In the genomic region with DNA sequence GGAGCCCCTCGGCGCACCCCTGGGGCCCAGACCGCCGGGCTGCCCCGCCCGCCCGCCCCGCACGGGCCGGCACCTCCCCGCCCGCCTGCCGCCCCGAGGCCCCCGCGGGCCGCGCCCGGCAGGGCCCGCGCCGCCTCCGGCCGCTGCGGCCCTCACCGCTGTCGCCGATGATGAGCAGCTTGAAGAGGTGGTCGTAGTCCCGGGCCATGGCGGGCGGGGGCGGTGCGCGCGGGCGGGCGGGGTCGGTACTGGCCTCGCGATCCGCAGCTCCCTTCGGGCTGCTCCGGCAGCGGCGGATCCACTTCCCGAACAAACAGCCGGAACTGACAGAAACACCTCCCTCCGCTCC, we compare ENCODE assay signal across 8 cellular contexts.
DNase-seq lines count a peak whose midpoint lies in the region; ATAC-seq lines count a peak whose summit lies in the region.

A gene (minus strand): TSS at position 311 of the 349 bp plus-strand sequence. CDS start 103 bp downstream, at position 208.

- H3K4me1 Mint-ChIP-seq in stimulated activated memory B cell treated with anti-CD40 and anti-IgM and Interleukin-4, amounts not matched to agents 10 μg/mL and 1 μg/mL and 100 μg/mL, for 72 hours, result peaks cover 82% of the 10 kb centered on the region

- peaks cover 41% of the 10 kb centered on the region for H3K36me3 Mint-ChIP-seq in stimulated activated memory B cell treated with anti-CD40 and anti-IgM and Interleukin-4, amounts not matched to agents 10 μg/mL and 1 μg/mL and 100 μg/mL, for 72 hours

- H3K4me1 ChIP-seq in ACC112 (ENCODE audit: control insufficient read depth, insufficient read depth, low read length, unreplicated experiment), result peaks cover 32% of the 10 kb centered on the region

- no peaks in the 10 kb centered on the region for H3K9me3 Mint-ChIP-seq in stimulated activated memory B cell treated with anti-CD40 and anti-IgM and Interleukin-4, amounts not matched to agents 10 μg/mL and 1 μg/mL and 100 μg/mL, for 72 hours

- peak within 1 kb of the TSS; percentile 46 for H3K27ac Mint-ChIP-seq in stimulated activated memory B cell treated with anti-CD40 and anti-IgM and Interleukin-4, amounts not matched to agents 10 μg/mL and 1 μg/mL and 100 μg/mL, for 72 hours

- H3K27me3 ChIP-seq in ACC112 (ENCODE audit: insufficient read depth, low read length), result no peaks in the 10 kb centered on the region

- peak; percentile 2 for ATAC-seq in HG02763 (IDR thresholded peaks at IDR 0.05; ENCODE audit: unreplicated experiment)
- ATAC-seq in stimulated activated memory B cell treated with anti-CD40 and anti-IgM and Interleukin-4, amounts not matched to agents 10 μg/mL and 1 μg/mL and 100 μg/mL, for 72 hours, result no peak

- no peak for DNase-seq in NCI-H2107 (lab: John Stamatoyannopoulos, UW)
- DNase-seq in hepatic stellate cell (ENCODE audit: low spot score), result no peak
- DNase-seq in NCI-H2029 (lab: John Stamatoyannopoulos, UW), result no peak

- H3K4me3 Mint-ChIP-seq in stimulated activated memory B cell treated with anti-CD40 and anti-IgM and Interleukin-4, amounts not matched to agents 10 μg/mL and 1 μg/mL and 100 μg/mL, for 72 hours, result peak within 1 kb of the TSS; percentile 96

- H3K36me3 ChIP-seq in ACC112 (ENCODE audit: insufficient read depth, low read length), result peaks cover 7% of the 10 kb centered on the region; the same call in 1 of the 2 replicates

- no peak within 1 kb of the TSS for H2AFZ ChIP-seq in ACC112 (ENCODE audit: low read length, unreplicated experiment)

- H3K79me2 ChIP-seq in ACC112 (ENCODE audit: control insufficient read depth, insufficient read depth, low read length, unreplicated experiment), result peaks cover 65% of the 10 kb centered on the region

- H3K4me3 ChIP-seq in ACC112 (ENCODE audit: low read depth, low read length) (peak within 1 kb of the TSS; percentile 97), iPS-18c (ENCODE audit: insufficient read depth, low read depth, low read length) (peak within 1 kb of the TSS; percentile 93)

- peak within 1 kb of the TSS; percentile 71 for H3K27ac ChIP-seq in ACC112 (ENCODE audit: low read depth, low read length)
- peak within 1 kb of the TSS; percentile 86 for H3K27ac ChIP-seq in angular gyrus (ENCODE audit: low read depth, low read length)

- no peaks in the 10 kb centered on the region for H3K27me3 Mint-ChIP-seq in stimulated activated memory B cell treated with anti-CD40 and anti-IgM and Interleukin-4, amounts not matched to agents 10 μg/mL and 1 μg/mL and 100 μg/mL, for 72 hours

- H3K9me3 ChIP-seq in iPS-18c (ENCODE audit: control insufficient read depth, insufficient read depth, low read length), result peaks cover 2% of the 10 kb centered on the region
